ENCODE assay signal across 1 cellular context in the genomic region with DNA sequence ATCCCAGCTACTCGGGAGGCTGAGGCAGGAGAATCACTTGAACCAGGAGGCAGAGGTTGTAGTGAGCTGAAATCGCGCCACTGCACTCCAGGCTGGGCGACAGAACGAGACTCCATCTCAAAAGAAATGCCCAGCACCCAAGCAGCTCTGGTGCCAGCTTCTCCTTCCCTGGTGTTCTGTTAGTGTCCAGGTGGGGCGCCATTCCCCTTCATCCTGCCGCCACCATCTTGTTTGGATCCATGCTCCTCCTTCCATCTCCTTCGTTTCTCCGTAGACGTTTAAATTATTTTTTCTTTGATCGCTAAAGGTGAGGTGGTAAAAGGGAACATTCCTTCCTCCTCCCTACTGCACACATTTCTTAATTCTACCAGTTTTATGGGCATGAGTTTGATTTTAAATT.
A peak's percentile ranks its signal among the peaks of the same experiment; 100 is the strongest.
TF ChIP-seq lines count a peak whose summit lies in the region.

No MANE protein-coding gene starts in this region.

TF ChIP-seq in GM12878, 131 proteins besides CTCF, POLR2A, EP300 and RAD21:
- TF ChIP-seq, protein P1, sequence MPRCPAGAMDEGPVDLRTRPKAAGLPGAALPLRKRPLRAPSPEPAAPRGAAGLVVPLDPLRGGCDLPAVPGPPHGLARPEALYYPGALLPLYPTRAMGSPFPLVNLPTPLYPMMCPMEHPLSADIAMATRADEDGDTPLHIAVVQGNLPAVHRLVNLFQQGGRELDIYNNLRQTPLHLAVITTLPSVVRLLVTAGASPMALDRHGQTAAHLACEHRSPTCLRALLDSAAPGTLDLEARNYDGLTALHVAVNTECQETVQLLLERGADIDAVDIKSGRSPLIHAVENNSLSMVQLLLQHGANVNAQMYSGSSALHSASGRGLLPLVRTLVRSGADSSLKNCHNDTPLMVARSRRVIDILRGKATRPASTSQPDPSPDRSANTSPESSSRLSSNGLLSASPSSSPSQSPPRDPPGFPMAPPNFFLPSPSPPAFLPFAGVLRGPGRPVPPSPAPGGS (IDR thresholded peaks at IDR 0.05; ENCODE audit: borderline replicate concordance, insufficient read depth, low read depth, low read length, poor library complexity, severe bottlenecking): no peak
- TF ChIP-seq NFIC (IDR thresholded peaks at IDR 0.05; ENCODE audit: low read depth, low read length) (no peak), RELA (IDR thresholded peaks at IDR 0.05; ENCODE audit: borderline replicate concordance, partially characterized antibody) (no peak), ASH2L (IDR thresholded peaks at IDR 0.05; ENCODE audit: borderline replicate concordance, low read depth) (no peak), YY1 (IDR thresholded peaks at IDR 0.05; ENCODE audit: low read depth, low read length) (peak; percentile 76; the same call in 1 of the 2 replicates), POU2F2 (IDR thresholded peaks at IDR 0.05; ENCODE audit: borderline replicate concordance, low read depth, low read length) (no peak), POLR2AphosphoS2 (IDR thresholded peaks at IDR 0.05; ENCODE audit: low read depth, low read length) (no peak)
- TF ChIP-seq, protein P2, sequence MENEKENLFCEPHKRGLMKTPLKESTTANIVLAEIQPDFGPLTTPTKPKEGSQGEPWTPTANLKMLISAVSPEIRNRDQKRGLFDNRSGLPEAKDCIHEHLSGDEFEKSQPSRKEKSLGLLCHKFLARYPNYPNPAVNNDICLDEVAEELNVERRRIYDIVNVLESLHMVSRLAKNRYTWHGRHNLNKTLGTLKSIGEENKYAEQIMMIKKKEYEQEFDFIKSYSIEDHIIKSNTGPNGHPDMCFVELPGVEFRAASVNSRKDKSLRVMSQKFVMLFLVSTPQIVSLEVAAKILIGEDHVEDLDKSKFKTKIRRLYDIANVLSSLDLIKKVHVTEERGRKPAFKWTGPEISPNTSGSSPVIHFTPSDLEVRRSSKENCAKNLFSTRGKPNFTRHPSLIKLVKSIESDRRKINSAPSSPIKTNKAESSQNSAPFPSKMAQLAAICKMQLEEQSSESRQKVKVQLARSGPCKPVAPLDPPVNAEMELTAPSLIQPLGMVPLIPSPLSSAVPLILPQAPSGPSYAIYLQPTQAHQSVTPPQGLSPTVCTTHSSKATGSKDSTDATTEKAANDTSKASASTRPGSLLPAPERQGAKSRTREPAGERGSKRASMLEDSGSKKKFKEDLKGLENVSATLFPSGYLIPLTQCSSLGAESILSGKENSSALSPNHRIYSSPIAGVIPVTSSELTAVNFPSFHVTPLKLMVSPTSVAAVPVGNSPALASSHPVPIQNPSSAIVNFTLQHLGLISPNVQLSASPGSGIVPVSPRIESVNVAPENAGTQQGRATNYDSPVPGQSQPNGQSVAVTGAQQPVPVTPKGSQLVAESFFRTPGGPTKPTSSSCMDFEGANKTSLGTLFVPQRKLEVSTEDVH (IDR thresholded peaks at IDR 0.05; ENCODE audit: low read depth, partially characterized antibody): no peak
